ENCODE assay signal across 9 cellular contexts in the genomic region with DNA sequence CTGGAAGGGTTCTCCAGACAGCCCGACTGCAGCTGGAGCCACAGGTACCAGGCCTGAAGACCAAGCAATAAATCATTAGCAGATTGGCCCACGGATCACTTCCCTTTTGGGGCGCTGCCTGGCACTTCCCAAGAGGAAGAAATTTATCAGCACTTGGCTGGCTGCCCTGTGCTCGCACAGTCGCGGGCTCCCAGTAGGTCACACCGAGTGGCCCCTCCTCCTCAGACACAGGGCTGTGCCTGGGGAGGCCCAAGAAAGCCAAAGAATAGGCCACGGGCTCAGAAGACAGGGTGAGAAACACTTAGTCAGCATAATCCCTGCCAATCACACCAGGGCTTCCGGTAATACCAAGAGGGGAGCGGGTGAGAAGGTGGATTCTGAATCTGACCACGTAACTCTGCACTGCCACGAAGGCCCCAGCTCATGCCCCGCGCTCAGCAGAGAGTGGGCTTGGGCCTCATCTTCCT.
A peak's percentile ranks its signal among the peaks of the same experiment; 100 is the strongest.
DNase-seq lines count a peak whose midpoint lies in the region; ATAC-seq, FAIRE-seq and TF ChIP-seq lines count a peak whose summit lies in the region.
"Had no signal": no experiment of that assay in that cellular context is flagged by ENCODE, and none has a peak within 500 bp of the region (broad histone marks: within the 10 kb centered on the region; RNA-seq: fewer than 3 reads in every experiment).

No MANE protein-coding gene starts in this region.

- peaks cover 0 to 32% (median 3%) of the 10 kb centered on the region in 9 donors for H3K27me3 ChIP-seq in heart left ventricle

- WGBS in heart left ventricle, 4 donors, result 24 to 34% (median 30%) methylated on average over 12 to 14 of the region's 14 CpGs

- no peak for TF ChIP-seq CTCF in heart left ventricle (IDR thresholded peaks at IDR 0.05)

- H3K4me3 ChIP-seq in heart left ventricle, result no peak overlapping the region

- peaks cover 9% of the 10 kb centered on the region for H3K27me3 Mint-ChIP-seq in T-helper 17 cell

- ATAC-seq in heart left ventricle (peak in 3 of 4 donors; percentile 28 to 65 (median 30)), sciatic nerve (peak; percentile 53), T-helper 17 cell (no peak), GM21381 (IDR thresholded peaks at IDR 0.05; ENCODE audit: unreplicated experiment) (no peak)

- H3K4me1 Mint-ChIP-seq in T-helper 17 cell, result no peaks in the 10 kb centered on the region

- peak; percentile 94 for DNase-seq in H54 (ENCODE audit: insufficient read length, low spot score)
- peak; percentile 95 for DNase-seq in RCC 7860 (ENCODE audit: low spot score)
- DNase-seq in heart left ventricle, result peak in 4 of 5 donors; percentile 27 to 68 (median 42)
- peak; percentile 63 for DNase-seq in sciatic nerve (ENCODE audit: low spot score)
- no peak for DNase-seq in T-helper 17 cell
- DNase-seq in DMS 273 (lab: John Stamatoyannopoulos, UW; ENCODE audit: unreplicated experiment), result no peak
- no peak for DNase-seq in SW 1271 (lab: John Stamatoyannopoulos, UW)
- DNase-seq: NCI-H446 treated with DMSO at 0.1 percent for 48 hours had no signal

- H3K4me1 ChIP-seq in heart left ventricle, result no peaks in the 10 kb centered on the region

- TF ChIP-seq POLR2A in H54 (IDR thresholded peaks at IDR 0.05; ENCODE audit: low read depth, low read length), result 0 out of 2 replicates have a peak, but pooled peaks have one; percentile 1
- TF ChIP-seq POLR2A in heart left ventricle (IDR thresholded peaks at IDR 0.05), result no peak

- peak; percentile 20 for FAIRE-seq in H54 (lab: Jason Lieb, UNC)
- peak; percentile 95 for FAIRE-seq in RCC 7860 (lab: Jason Lieb, UNC)

- no peaks in the 10 kb centered on the region for H3K36me3 ChIP-seq in heart left ventricle

- H3K36me3 Mint-ChIP-seq in T-helper 17 cell (ENCODE audit: low read depth), result no peaks in the 10 kb centered on the region

- no peak overlapping the region for H3K27ac ChIP-seq in heart left ventricle

- H3K9me3 ChIP-seq in heart left ventricle (peaks cover 0 to 6% (median 0%) of the 10 kb centered on the region in 12 donors), T-helper 17 cell (ENCODE audit: control insufficient read depth, low read length, poor library complexity, severe bottlenecking) (no peaks in the 10 kb centered on the region)

- no peak overlapping the region for H3K4me3 Mint-ChIP-seq in T-helper 17 cell

- intact Hi-C loops in heart left ventricle (cut with DNase I) (no loop called here), sciatic nerve (cut with DNase I) (no loop called here)

- H3K27ac Mint-ChIP-seq in T-helper 17 cell, result no peak overlapping the region

Comparison
In these comparisons a context has a peak if more than half of its experiments do, and no peak if none do; other contexts are left out.
1. DNase-seq: peak in H54 (single experiment), RCC 7860 (single experiment), heart left ventricle (4 of 5) and sciatic nerve (single experiment); none in T-helper 17 cell (0 of 3), DMS 273 (single experiment) and SW 1271 (0 of 2).
2. ATAC-seq: peak in heart left ventricle (3 of 4) and sciatic nerve (single experiment); none in T-helper 17 cell (single experiment) and GM21381 (single experiment).